ENCODE assay signal across 1 cellular context in the genomic region with DNA sequence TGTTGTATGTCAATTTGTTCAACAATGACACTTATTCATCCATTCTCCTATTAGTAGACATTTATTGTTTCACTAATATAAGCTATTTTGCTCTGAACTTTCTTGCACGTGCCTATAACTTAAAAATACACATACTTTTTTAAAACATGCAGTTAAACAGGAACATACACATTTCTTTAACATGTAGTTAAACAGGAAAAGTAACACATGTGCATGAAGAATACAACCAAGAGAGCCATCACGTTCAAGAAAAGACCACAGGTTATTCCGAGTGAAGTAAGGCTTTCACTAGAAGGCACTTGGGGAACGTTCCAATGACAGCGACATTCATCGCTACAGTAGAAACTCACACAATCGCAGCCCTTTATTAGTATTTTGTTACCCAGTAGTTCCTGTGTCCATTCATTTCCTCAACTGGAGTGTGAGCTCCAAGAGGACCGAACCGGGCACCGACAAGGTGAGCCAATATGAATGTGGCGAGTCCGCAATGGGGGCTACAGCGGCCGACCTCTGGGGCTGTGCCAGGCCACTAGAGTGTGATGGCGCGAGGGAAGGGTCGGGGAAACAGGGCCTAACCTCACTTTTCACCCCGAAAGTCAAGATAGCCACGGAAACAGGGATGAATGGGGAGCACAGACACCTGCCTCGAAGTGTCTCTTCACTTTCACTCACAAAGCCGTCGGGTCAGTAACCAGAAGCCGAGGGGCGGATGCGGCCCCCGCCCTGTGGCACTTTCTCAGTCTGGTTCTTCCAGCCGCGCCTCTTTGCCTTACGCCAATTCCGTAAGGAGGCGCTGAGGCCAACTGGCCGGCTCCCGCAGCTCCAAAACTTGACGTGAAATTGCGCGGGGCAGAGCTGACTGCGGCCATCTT.
TF ChIP-seq lines count a peak whose summit lies in the region.

No MANE protein-coding gene starts in this region.

TF ChIP-seq in K562, 482 proteins besides CTCF, POLR2A, EP300 and RAD21 (continued from another document and continues in another):
- TF ChIP-seq, protein P1, sequence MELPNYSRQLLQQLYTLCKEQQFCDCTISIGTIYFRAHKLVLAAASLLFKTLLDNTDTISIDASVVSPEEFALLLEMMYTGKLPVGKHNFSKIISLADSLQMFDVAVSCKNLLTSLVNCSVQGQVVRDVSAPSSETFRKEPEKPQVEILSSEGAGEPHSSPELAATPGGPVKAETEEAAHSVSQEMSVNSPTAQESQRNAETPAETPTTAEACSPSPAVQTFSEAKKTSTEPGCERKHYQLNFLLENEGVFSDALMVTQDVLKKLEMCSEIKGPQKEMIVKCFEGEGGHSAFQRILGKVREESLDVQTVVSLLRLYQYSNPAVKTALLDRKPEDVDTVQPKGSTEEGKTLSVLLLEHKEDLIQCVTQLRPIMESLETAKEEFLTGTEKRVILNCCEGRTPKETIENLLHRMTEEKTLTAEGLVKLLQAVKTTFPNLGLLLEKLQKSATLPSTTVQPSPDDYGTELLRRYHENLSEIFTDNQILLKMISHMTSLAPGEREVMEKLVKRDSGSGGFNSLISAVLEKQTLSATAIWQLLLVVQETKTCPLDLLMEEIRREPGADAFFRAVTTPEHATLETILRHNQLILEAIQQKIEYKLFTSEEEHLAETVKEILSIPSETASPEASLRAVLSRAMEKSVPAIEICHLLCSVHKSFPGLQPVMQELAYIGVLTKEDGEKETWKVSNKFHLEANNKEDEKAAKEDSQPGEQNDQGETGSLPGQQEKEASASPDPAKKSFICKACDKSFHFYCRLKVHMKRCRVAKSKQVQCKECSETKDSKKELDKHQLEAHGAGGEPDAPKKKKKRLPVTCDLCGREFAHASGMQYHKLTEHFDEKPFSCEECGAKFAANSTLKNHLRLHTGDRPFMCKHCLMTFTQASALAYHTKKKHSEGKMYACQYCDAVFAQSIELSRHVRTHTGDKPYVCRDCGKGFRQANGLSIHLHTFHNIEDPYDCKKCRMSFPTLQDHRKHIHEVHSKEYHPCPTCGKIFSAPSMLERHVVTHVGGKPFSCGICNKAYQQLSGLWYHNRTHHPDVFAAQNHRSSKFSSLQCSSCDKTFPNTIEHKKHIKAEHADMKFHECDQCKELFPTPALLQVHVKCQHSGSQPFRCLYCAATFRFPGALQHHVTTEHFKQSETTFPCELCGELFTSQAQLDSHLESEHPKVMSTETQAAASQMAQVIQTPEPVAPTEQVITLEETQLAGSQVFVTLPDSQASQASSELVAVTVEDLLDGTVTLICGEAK (IDR thresholded peaks at IDR 0.05): no peak; the same call in 1 of the 2 replicates
- TF ChIP-seq, protein P1 (CRISPR knock-in tag; IDR thresholded peaks at IDR 0.05): 0 out of 2 replicates have a peak, but pooled peaks have one; percentile 27
- TF ChIP-seq, protein P2, sequence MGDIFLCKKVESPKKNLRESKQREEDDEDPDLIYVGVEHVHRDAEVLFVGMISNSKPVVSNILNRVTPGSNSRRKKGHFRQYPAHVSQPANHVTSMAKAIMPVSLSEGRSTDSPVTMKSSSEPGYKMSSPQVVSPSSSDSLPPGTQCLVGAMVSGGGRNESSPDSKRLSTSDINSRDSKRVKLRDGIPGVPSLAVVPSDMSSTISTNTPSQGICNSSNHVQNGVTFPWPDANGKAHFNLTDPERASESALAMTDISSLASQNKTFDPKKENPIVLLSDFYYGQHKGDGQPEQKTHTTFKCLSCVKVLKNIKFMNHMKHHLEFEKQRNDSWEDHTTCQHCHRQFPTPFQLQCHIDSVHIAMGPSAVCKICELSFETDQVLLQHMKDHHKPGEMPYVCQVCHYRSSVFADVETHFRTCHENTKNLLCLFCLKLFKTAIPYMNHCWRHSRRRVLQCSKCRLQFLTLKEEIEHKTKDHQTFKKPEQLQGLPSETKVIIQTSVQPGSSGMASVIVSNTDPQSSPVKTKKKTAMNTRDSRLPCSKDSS (IDR thresholded peaks at IDR 0.05; ENCODE audit: low read depth, partially characterized antibody): no peak
- TF ChIP-seq SMAD4 (CRISPR knock-in tag; conservative IDR thresholded peaks at IDR 0.05) (peak; percentile 69; the same call in 1 of the 2 replicates), ZNF584 (CRISPR knock-in tag; IDR thresholded peaks at IDR 0.05; ENCODE audit: low read depth) (peak; percentile 79; the same call in 1 of the 2 replicates), CBFA2T3 (IDR thresholded peaks at IDR 0.05) (no peak), ETV1 (tag; conservative IDR thresholded peaks at IDR 0.05; ENCODE audit: low read depth) (no peak), ZNF830 (CRISPR knock-in tag; IDR thresholded peaks at IDR 0.05) (no peak), TAF7 (tag; IDR thresholded peaks at IDR 0.05) (peak; percentile 13; the same call in 1 of the 2 replicates), PHF8 (IDR thresholded peaks at IDR 0.05; ENCODE audit: borderline replicate concordance, low read length) (peak; percentile 81), ZNF133 (CRISPR knock-in tag; IDR thresholded peaks at IDR 0.05) (no peak), SNIP1 (IDR thresholded peaks at IDR 0.05; ENCODE audit: low read depth) (no peak), SPI1 (IDR thresholded peaks at IDR 0.05; ENCODE audit: borderline replicate concordance, low read depth, low read length) (no peak), RB1 (IDR thresholded peaks at IDR 0.05; ENCODE audit: low read depth) (peak; percentile 34; the same call in 1 of the 2 replicates), SIN3A (IDR thresholded peaks at IDR 0.05; ENCODE audit: borderline replicate concordance in 2 of 2, control insufficient read depth in 1 of 2, low read depth in 2 of 2, low read length in 2 of 2) (0 out of 4 replicates have a peak, but pooled peaks have one; percentile 2 to 23), PHTF2 (CRISPR knock-in tag; IDR thresholded peaks at IDR 0.05) (no peak), MAFG (tag; conservative IDR thresholded peaks at IDR 0.05) (no peak), NCOA6 (IDR thresholded peaks at IDR 0.05) (peak; percentile 87), NFIC (IDR thresholded peaks at IDR 0.05) (peak; percentile 81), ZNF24 (IDR thresholded peaks at IDR 0.05) (peak; percentile 94), RUNX1 (IDR thresholded peaks at IDR 0.05; ENCODE audit: low read depth) (no peak), KLF16 (IDR thresholded peaks at IDR 0.05) (0 out of 2 replicates have a peak, but pooled peaks have one; percentile 17), BDP1 (IDR thresholded peaks at IDR 0.05; ENCODE audit: insufficient read depth, insufficient read length) (no peak), PHF20 (IDR thresholded peaks at IDR 0.05; ENCODE audit: partially characterized antibody) (no peak), CCNT2 (IDR thresholded peaks at IDR 0.05; ENCODE audit: borderline replicate concordance, extremely low read depth, insufficient read length, low read depth, low read length) (no peak), TFAM (CRISPR knock-in tag; conservative IDR thresholded peaks at IDR 0.05) (no peak), KLF6 (CRISPR knock-in tag; IDR thresholded peaks at IDR 0.05; ENCODE audit: borderline replicate concordance) (no peak), DIDO1 (tag; IDR thresholded peaks at IDR 0.05; ENCODE audit: low read depth) (no peak), HDAC2 (IDR thresholded peaks at IDR 0.05) (0 out of 2 replicates have a peak, but pooled peaks have one; percentile 28), BHLHE40 (IDR thresholded peaks at IDR 0.05; ENCODE audit: low read length) (peak; percentile 11), THRAP3 (IDR thresholded peaks at IDR 0.05; ENCODE audit: borderline replicate concordance) (no peak), TCF7 (IDR thresholded peaks at IDR 0.05; ENCODE audit: borderline replicate concordance) (no peak), C11orf30 (IDR thresholded peaks at IDR 0.05; ENCODE audit: low read depth) (no peak), ZC3H4 (CRISPR knock-in tag; IDR thresholded peaks at IDR 0.05; ENCODE audit: borderline replicate concordance) (peak; percentile 96), ESRRA (IDR thresholded peaks at IDR 0.05; ENCODE audit: borderline replicate concordance, low read depth) (no peak), ZFP36 (IDR thresholded peaks at IDR 0.05; ENCODE audit: low read depth, low read length, partially characterized antibody) (no peak), L3MBTL2 (IDR thresholded peaks at IDR 0.05) (peak; percentile 73), KDM5B (IDR thresholded peaks at IDR 0.05; ENCODE audit: insufficient replicate concordance, low read depth, low read length) (peak; percentile 63), ZBTB7A (IDR thresholded peaks at IDR 0.05; ENCODE audit: borderline replicate concordance, control insufficient read depth, low read depth, low read length) (peak; percentile 73; the same call in 1 of the 2 replicates)
- TF ChIP-seq, protein P3, sequence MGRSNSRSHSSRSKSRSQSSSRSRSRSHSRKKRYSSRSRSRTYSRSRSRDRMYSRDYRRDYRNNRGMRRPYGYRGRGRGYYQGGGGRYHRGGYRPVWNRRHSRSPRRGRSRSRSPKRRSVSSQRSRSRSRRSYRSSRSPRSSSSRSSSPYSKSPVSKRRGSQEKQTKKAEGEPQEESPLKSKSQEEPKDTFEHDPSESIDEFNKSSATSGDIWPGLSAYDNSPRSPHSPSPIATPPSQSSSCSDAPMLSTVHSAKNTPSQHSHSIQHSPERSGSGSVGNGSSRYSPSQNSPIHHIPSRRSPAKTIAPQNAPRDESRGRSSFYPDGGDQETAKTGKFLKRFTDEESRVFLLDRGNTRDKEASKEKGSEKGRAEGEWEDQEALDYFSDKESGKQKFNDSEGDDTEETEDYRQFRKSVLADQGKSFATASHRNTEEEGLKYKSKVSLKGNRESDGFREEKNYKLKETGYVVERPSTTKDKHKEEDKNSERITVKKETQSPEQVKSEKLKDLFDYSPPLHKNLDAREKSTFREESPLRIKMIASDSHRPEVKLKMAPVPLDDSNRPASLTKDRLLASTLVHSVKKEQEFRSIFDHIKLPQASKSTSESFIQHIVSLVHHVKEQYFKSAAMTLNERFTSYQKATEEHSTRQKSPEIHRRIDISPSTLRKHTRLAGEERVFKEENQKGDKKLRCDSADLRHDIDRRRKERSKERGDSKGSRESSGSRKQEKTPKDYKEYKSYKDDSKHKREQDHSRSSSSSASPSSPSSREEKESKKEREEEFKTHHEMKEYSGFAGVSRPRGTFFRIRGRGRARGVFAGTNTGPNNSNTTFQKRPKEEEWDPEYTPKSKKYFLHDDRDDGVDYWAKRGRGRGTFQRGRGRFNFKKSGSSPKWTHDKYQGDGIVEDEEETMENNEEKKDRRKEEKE (IDR thresholded peaks at IDR 0.05; ENCODE audit: borderline replicate concordance in 1 of 2, control insufficient read depth in 1 of 2, low read depth in 2 of 2, low read length in 1 of 2): no peak
- TF ChIP-seq, protein P4, sequence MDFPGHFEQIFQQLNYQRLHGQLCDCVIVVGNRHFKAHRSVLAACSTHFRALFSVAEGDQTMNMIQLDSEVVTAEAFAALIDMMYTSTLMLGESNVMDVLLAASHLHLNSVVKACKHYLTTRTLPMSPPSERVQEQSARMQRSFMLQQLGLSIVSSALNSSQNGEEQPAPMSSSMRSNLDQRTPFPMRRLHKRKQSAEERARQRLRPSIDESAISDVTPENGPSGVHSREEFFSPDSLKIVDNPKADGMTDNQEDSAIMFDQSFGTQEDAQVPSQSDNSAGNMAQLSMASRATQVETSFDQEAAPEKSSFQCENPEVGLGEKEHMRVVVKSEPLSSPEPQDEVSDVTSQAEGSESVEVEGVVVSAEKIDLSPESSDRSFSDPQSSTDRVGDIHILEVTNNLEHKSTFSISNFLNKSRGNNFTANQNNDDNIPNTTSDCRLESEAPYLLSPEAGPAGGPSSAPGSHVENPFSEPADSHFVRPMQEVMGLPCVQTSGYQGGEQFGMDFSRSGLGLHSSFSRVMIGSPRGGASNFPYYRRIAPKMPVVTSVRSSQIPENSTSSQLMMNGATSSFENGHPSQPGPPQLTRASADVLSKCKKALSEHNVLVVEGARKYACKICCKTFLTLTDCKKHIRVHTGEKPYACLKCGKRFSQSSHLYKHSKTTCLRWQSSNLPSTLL (IDR thresholded peaks at IDR 0.05): no peak
- TF ChIP-seq, protein P5, sequence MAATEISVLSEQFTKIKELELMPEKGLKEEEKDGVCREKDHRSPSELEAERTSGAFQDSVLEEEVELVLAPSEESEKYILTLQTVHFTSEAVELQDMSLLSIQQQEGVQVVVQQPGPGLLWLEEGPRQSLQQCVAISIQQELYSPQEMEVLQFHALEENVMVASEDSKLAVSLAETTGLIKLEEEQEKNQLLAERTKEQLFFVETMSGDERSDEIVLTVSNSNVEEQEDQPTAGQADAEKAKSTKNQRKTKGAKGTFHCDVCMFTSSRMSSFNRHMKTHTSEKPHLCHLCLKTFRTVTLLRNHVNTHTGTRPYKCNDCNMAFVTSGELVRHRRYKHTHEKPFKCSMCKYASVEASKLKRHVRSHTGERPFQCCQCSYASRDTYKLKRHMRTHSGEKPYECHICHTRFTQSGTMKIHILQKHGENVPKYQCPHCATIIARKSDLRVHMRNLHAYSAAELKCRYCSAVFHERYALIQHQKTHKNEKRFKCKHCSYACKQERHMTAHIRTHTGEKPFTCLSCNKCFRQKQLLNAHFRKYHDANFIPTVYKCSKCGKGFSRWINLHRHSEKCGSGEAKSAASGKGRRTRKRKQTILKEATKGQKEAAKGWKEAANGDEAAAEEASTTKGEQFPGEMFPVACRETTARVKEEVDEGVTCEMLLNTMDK (IDR thresholded peaks at IDR 0.05; ENCODE audit: borderline replicate concordance, insufficient read depth, low read depth, low read length, poor library complexity, severe bottlenecking): peak; percentile 46
